In the genomic region with DNA sequence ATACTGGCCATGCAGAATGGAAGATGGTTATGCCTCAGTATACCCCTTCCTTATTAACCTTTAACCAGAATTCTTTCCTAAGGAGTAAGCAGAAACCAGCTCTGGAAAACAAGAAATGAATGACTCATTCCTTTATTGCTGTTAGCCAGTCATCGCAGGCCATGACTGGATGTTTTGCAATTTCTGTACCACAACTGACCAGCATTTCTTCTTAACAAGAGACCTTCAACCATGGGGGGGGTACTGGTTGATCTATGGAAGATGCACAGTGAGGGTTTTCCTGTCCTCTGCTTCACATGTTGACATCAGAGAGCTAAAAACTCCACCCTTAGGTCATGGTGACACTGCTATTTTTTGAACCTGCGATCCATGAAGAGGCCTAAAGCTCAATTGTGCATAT, we compare ENCODE assay signal across 10 cellular contexts. TPM values are rescaled to one million over a fixed set of nuclear protein-coding genes. Genes with fewer than 3 reads are reported as not detected.
DNase-seq lines count a peak whose midpoint lies in the region; ATAC-seq and TF ChIP-seq lines count a peak whose summit lies in the region.
"Had no signal": no experiment of that assay in that cellular context is flagged by ENCODE, and none has a peak within 500 bp of the region (broad histone marks: within the 10 kb centered on the region; RNA-seq: fewer than 3 reads in every experiment).

No MANE protein-coding gene starts in this region.

- no peaks in the 10 kb centered on the region for H3K79me2 ChIP-seq in fibroblast of lung (ENCODE audit: control insufficient read depth, insufficient read depth, low read length)

- H3K4me1 ChIP-seq in RWPE2 (ENCODE audit: insufficient read depth, poor library complexity, severe bottlenecking) (peaks cover 10% of the 10 kb centered on the region), fibroblast of lung (ENCODE audit: control insufficient read depth, extremely low read depth, insufficient read depth, low read length) (peaks cover 5% of the 10 kb centered on the region), thoracic aorta (ENCODE audit: control insufficient read depth in 1 of 2, low read depth in 2 of 2) (no peaks in the 10 kb centered on the region), uterus (no peaks in the 10 kb centered on the region)

- H3K9me3 Mint-ChIP-seq in stimulated activated naive B cell treated with anti-CD40 and anti-IgM and Interleukin-4, amounts not matched to agents 10 μg/mL and 1 μg/mL and 100 μg/mL, for 72 hours, result no peaks in the 10 kb centered on the region
- H3K9me3 Mint-ChIP-seq: activated naive CD4-positive, alpha-beta T cell treated with anti-CD3 and anti-CD28 coated beads for 36 hours had no signal

- DNase-seq in DMS53 (lab: John Stamatoyannopoulos, UW), result peak; percentile 35
- no peak for DNase-seq in DMS53 treated with DMSO at 0.1 percent for 48 hours (lab: John Stamatoyannopoulos, UW; ENCODE audit: unreplicated experiment)
- no peak for DNase-seq in RWPE2 (ENCODE audit: low spot score)
- DNase-seq in fibroblast of lung (ENCODE audit: low read depth in 2 of 2), result peak; percentile 91 to 95
- DNase-seq in thoracic aorta (ENCODE audit: low spot score), result no peak
- no peak for DNase-seq in activated CD4-positive, CD25-positive, alpha-beta regulatory T cell treated with anti-CD3 and anti-CD28 coated beads, Interleukin-2, amount 50 U/mL, for 72 hours
- no peak for DNase-seq in uterus
- no peak for DNase-seq in stimulated activated naive B cell treated with anti-CD40 and anti-IgM and Interleukin-4, amounts not matched to agents 10 μg/mL and 1 μg/mL and 100 μg/mL, for 72 hours
- DNase-seq: activated naive CD4-positive, alpha-beta T cell treated with anti-CD3 and anti-CD28 coated beads for 36 hours had no signal

- H3K4me3 ChIP-seq in RWPE2 (ENCODE audit: severe bottlenecking) (no peak overlapping the region), fibroblast of lung (replicated peaks in 1 of 4; ENCODE audit: control extremely low read depth in 1 of 4, insufficient read depth in 1 of 4, low read depth in 3 of 4, low read length in 4 of 4) (no peak overlapping the region), thoracic aorta (no peak overlapping the region), uterus (no peak overlapping the region)

- TF ChIP-seq CTCF in RWPE2 (IDR thresholded peaks at IDR 0.05; ENCODE audit: poor library complexity, severe bottlenecking) (no peak), fibroblast of lung (conservative IDR thresholded peaks at IDR 0.05 in 1 of 2, IDR thresholded peaks at IDR 0.05 in 1 of 2; ENCODE audit: low read depth in 1 of 2, low read length in 2 of 2) (no peak), thoracic aorta (IDR thresholded peaks at IDR 0.05) (no peak), uterus (IDR thresholded peaks at IDR 0.05) (no peak)

- peaks cover 4 to 5% of the 10 kb centered on the region in 2 donors for H3K27me3 Mint-ChIP-seq in stimulated activated naive B cell treated with anti-CD40 and anti-IgM and Interleukin-4, amounts not matched to agents 10 μg/mL and 1 μg/mL and 100 μg/mL, for 72 hours

- intact Hi-C loops in uterus (cut with DNase I; ENCODE audit: low total_unique reads), result no loop called here

- no peak overlapping the region for H3K9ac ChIP-seq in fibroblast of lung (ENCODE audit: insufficient read depth, low read length)

- no peaks in the 10 kb centered on the region for H3K27me3 ChIP-seq in RWPE2 (ENCODE audit: insufficient read depth, poor library complexity, severe bottlenecking)
- H3K27me3 ChIP-seq in fibroblast of lung (ENCODE audit: control insufficient read depth, insufficient read depth, low read length), result no peaks in the 10 kb centered on the region
- no peaks in the 10 kb centered on the region for H3K27me3 ChIP-seq in thoracic aorta (replicated peaks; ENCODE audit: insufficient read depth)
- H3K27me3 ChIP-seq in uterus, result no peaks in the 10 kb centered on the region

- no peaks in the 10 kb centered on the region for H3K9me3 ChIP-seq in RWPE2 (ENCODE audit: severe bottlenecking)
- no peaks in the 10 kb centered on the region for H3K9me3 ChIP-seq in fibroblast of lung (ENCODE audit: control insufficient read depth, insufficient read depth, low read depth, low read length)
- no peaks in the 10 kb centered on the region for H3K9me3 ChIP-seq in thoracic aorta
- no peaks in the 10 kb centered on the region for H3K9me3 ChIP-seq in uterus

- H3K4me1 Mint-ChIP-seq in stimulated activated naive B cell treated with anti-CD40 and anti-IgM and Interleukin-4, amounts not matched to agents 10 μg/mL and 1 μg/mL and 100 μg/mL, for 72 hours, result peaks cover 5 to 6% of the 10 kb centered on the region in 2 donors

- no peak overlapping the region for H3K27ac Mint-ChIP-seq in stimulated activated naive B cell treated with anti-CD40 and anti-IgM and Interleukin-4, amounts not matched to agents 10 μg/mL and 1 μg/mL and 100 μg/mL, for 72 hours
- H3K27ac Mint-ChIP-seq: activated naive CD4-positive, alpha-beta T cell treated with anti-CD3 and anti-CD28 coated beads for 36 hours had no signal

- TF ChIP-seq POLR2A in uterus (IDR thresholded peaks at IDR 0.05), result no peak

- H3K27ac ChIP-seq in RWPE2 (ENCODE audit: poor library complexity, severe bottlenecking) (no peak overlapping the region), fibroblast of lung (ENCODE audit: insufficient read depth, low read length) (no peak overlapping the region), thoracic aorta (no peak overlapping the region), uterus (no peak overlapping the region)
- H3K27ac ChIP-seq: 22Rv1 had no signal

- H3K36me3 ChIP-seq in RWPE2 (ENCODE audit: low read depth) (no peaks in the 10 kb centered on the region), fibroblast of lung (ENCODE audit: control insufficient read depth, insufficient read depth, low read length) (no peaks in the 10 kb centered on the region), thoracic aorta (no peaks in the 10 kb centered on the region), uterus (no peaks in the 10 kb centered on the region)

- no peaks in the 10 kb centered on the region for H3K36me3 Mint-ChIP-seq in stimulated activated naive B cell treated with anti-CD40 and anti-IgM and Interleukin-4, amounts not matched to agents 10 μg/mL and 1 μg/mL and 100 μg/mL, for 72 hours

- H4K20me1 ChIP-seq in fibroblast of lung (ENCODE audit: control insufficient read depth, extremely low read depth, insufficient read depth, low read length), result no peaks in the 10 kb centered on the region

- no peak overlapping the region for H3K4me2 ChIP-seq in fibroblast of lung (ENCODE audit: extremely low read depth, insufficient read depth, low read length)

- H3K4me3 Mint-ChIP-seq in stimulated activated naive B cell treated with anti-CD40 and anti-IgM and Interleukin-4, amounts not matched to agents 10 μg/mL and 1 μg/mL and 100 μg/mL, for 72 hours, result no peak overlapping the region
- H3K4me3 Mint-ChIP-seq: activated naive CD4-positive, alpha-beta T cell treated with anti-CD3 and anti-CD28 coated beads for 36 hours had no signal

- ATAC-seq in RWPE2 (ENCODE audit: low read depth) (peak; percentile 89), thoracic aorta (ENCODE audit: insufficient number of reproducible peaks, low FRiP score, low read depth) (peak; percentile 73)
- ATAC-seq in stimulated activated naive B cell treated with anti-CD40 and anti-IgM and Interleukin-4, amounts not matched to agents 10 μg/mL and 1 μg/mL and 100 μg/mL, for 72 hours (replicated peaks), result no peak

- H2AFZ ChIP-seq in fibroblast of lung (ENCODE audit: low read length), result no peak overlapping the region

RNA-seq across cellular contexts. Expression of a gene that starts 28.0 kb away (rescaled TPM):
- total RNA-seq in fibroblast of lung (18.2 and 19.7 TPM in 2 replicates), thoracic aorta (10 to 100 TPM; 13.8 to 15.7 TPM), uterus (10 to 100 TPM; 20.9 to 52.8 (median 33.0) TPM)
- polyA plus RNA-seq in fibroblast of lung, result 40.6 TPM in 2 replicates
- polyA plus RNA-seq in fibroblast of lung (2012), result 15.5 and 18.0 TPM in 2 replicates
- 0.16 and 4.9 TPM in 2 replicates for polyA minus RNA-seq in fibroblast of lung (ENCODE audit: low replicate concordance)

RNA-seq across cellular contexts. Expression of a gene that starts 43.0 kb away (rescaled TPM):
- 91.7 and 122 TPM in 2 replicates for total RNA-seq in fibroblast of lung
- 11.9 and 31.3 TPM in 2 replicates for polyA plus RNA-seq in fibroblast of lung
- 14.8 and 31.6 TPM in 2 replicates for polyA plus RNA-seq in fibroblast of lung (2012)
- 10.6 and 30.2 TPM in 2 replicates for polyA minus RNA-seq in fibroblast of lung (ENCODE audit: low replicate concordance)
- total RNA-seq in thoracic aorta, result 100 to 1,000 TPM; 209 to 215 TPM
- total RNA-seq in uterus, result 10 to 100 TPM; 27.2 to 46.4 (median 32.5) TPM

Comparison
In these comparisons a context has a peak if more than half of its experiments do, and no peak if none do; other contexts are left out.
1. DNase-seq: peak in DMS53 (single experiment) and fibroblast of lung (2 of 2); none in DMS53 treated with DMSO at 0.1 percent for 48 hours (single experiment), RWPE2 (single experiment), thoracic aorta (single experiment), activated CD4-positive, CD25-positive, alpha-beta regulatory T cell treated with anti-CD3 and anti-CD28 coated beads, Interleukin-2, amount 50 U/mL, for 72 hours (single experiment), uterus (0 of 2) and stimulated activated naive B cell treated with anti-CD40 and anti-IgM and Interleukin-4, amounts not matched to agents 10 μg/mL and 1 μg/mL and 100 μg/mL, for 72 hours (single experiment).
2. ATAC-seq: peak in RWPE2 (single experiment) and thoracic aorta (single experiment); none in stimulated activated naive B cell treated with anti-CD40 and anti-IgM and Interleukin-4, amounts not matched to agents 10 μg/mL and 1 μg/mL and 100 μg/mL, for 72 hours (0 of 2).